ENCODE assay signal across 8 cellular contexts in genomic region chrX:154378799-154379568, GRCh38. TPM values are rescaled to one million over a fixed set of nuclear protein-coding genes. Genes with fewer than 3 reads are reported as not detected.
A peak's percentile ranks its signal among the peaks of the same experiment; 100 is the strongest.
DNase-seq lines count a peak whose midpoint lies in the region; ATAC-seq, FAIRE-seq and TF ChIP-seq lines count a peak whose summit lies in the region.

Gene EMD (plus strand): TSS chrX:154379295. CDS start chrX:154379485, 190 bp downstream.

- H3K9me3 ChIP-seq in BLaER1 (peaks cover 42% of the 10 kb centered on the region), HepG2 (ENCODE audit: low read length) (no peaks in the 10 kb centered on the region)

- peak within 1 kb of the TSS; percentile 96 for H3K9ac ChIP-seq in BLaER1
- peak within 1 kb of the TSS; percentile 94 for H3K9ac ChIP-seq in HepG2 (ENCODE audit: insufficient read depth, low read depth, low read length)

- H3K4me3 ChIP-seq in BLaER1 (peak within 1 kb of the TSS; percentile 90), HepG2 (replicated peaks in 1 of 3; ENCODE audit: insufficient read depth in 1 of 3, low read depth in 2 of 3, low read length in 3 of 3) (peak within 1 kb of the TSS; percentile 72 to 86 (median 76))

- TF ChIP-seq POLR2A in HepG2 (IDR thresholded peaks at IDR 0.05; ENCODE audit: insufficient read depth in 1 of 2, low read depth in 2 of 2, low read length in 2 of 2), result no peak

- no peaks in the 10 kb centered on the region for H3K9me3 Mint-ChIP-seq in dendritic cell treated with granulocyte-macrophage colony-stimulating factor and Interleukin-4, amounts not matched to agents 40 ng/mL and 50 ng/mL, for 4 days

- H3K27ac Mint-ChIP-seq in dendritic cell treated with granulocyte-macrophage colony-stimulating factor and Interleukin-4, amounts not matched to agents 40 ng/mL and 50 ng/mL, for 4 days, result peak within 1 kb of the TSS; percentile 93

- BruUV-seq in HepG2 (replicated peaks; lab: Mats Ljungman, UMichigan), result no TSS peak

- CTCF ChIA-PET in HepG2 (lab: Yijun Ruan, JAX; ENCODE audit: low intra/inter-chr PET ratio, low total read pairs), result no interaction called here

- no peaks in the 10 kb centered on the region for H3K27me3 Mint-ChIP-seq in dendritic cell treated with granulocyte-macrophage colony-stimulating factor and Interleukin-4, amounts not matched to agents 40 ng/mL and 50 ng/mL, for 4 days

- H3K27ac ChIP-seq in BLaER1 (peak within 1 kb of the TSS; percentile 96), HepG2 (ENCODE audit: extremely low read length, insufficient read depth, low read length) (peak within 1 kb of the TSS; percentile 77)

- peaks cover 45% of the 10 kb centered on the region for H3K4me1 Mint-ChIP-seq in dendritic cell treated with granulocyte-macrophage colony-stimulating factor and Interleukin-4, amounts not matched to agents 40 ng/mL and 50 ng/mL, for 4 days (ENCODE audit: low read depth)

- in situ Hi-C loops in HepG2 (cut with HindIII; ENCODE audit: extremely low pct_ligation_motif_present, low pct_unique_long_range_greater_than_20kb), result no loop called here

- WGBS in HepG2 (ENCODE audit: low lambda C conversion rate), result no CpG with 5 or more reads among the region's 103 CpGs

- peak within 1 kb of the TSS; percentile 83 for H3K4me3 Mint-ChIP-seq in dendritic cell treated with granulocyte-macrophage colony-stimulating factor and Interleukin-4, amounts not matched to agents 40 ng/mL and 50 ng/mL, for 4 days

- TF ChIP-seq CTCF in HepG2 (CRISPR knock-in tag; IDR thresholded peaks at IDR 0.05), result no peak

- H3K27me3 ChIP-seq in BLaER1, result peaks cover 15% of the 10 kb centered on the region
- no peaks in the 10 kb centered on the region for H3K27me3 ChIP-seq in HepG2 (ENCODE audit: control insufficient read depth in 1 of 2, insufficient read depth in 2 of 2, low read length in 2 of 2)

- ATAC-seq in GM19351 (IDR thresholded peaks at IDR 0.05; ENCODE audit: unreplicated experiment) (peak; percentile 75), HG03521 (IDR thresholded peaks at IDR 0.05; ENCODE audit: unreplicated experiment) (peak; percentile 75), HepG2 (peak; percentile 88)

- H3K36me3 ChIP-seq in BLaER1, result peaks cover 14% of the 10 kb centered on the region; the same call in 1 of the 2 replicates
- no peaks in the 10 kb centered on the region for H3K36me3 ChIP-seq in HepG2 (replicated peaks in 1 of 2; ENCODE audit: control insufficient read depth in 1 of 2, insufficient read depth in 2 of 2, low read length in 2 of 2)

- TF ChIP-seq EP300 in HepG2 (IDR thresholded peaks at IDR 0.05; ENCODE audit: low read depth in 2 of 2, low read length in 2 of 2) (no peak), HepG2 (CRISPR knock-in tag; IDR thresholded peaks at IDR 0.05; ENCODE audit: borderline replicate concordance) (no peak)

- H2AFZ ChIP-seq in HepG2 (ENCODE audit: low read length), result no peak within 1 kb of the TSS

- intact Hi-C loops in dendritic cell treated with granulocyte-macrophage colony-stimulating factor and Interleukin-4, amounts not matched to agents 40 ng/mL and 50 ng/mL, for 4 days (cut with micrococcal nuclease), result no loop called here
- intact Hi-C loops in HepG2 (cut with micrococcal nuclease; ENCODE audit: unreplicated experiment), result no loop called here

- H3K4me1 ChIP-seq in BLaER1 (peaks cover 35% of the 10 kb centered on the region), HepG2 (ENCODE audit: insufficient read depth, low read length) (peaks cover 33% of the 10 kb centered on the region)

- peak; percentile 96 for DNase-seq in NCI-H748 treated with DMSO at 0.1 percent for 48 hours (lab: John Stamatoyannopoulos, UW)
- DNase-seq in activated CD4-positive, alpha-beta T cell treated with anti-CD3 and anti-CD28 coated beads, Interleukin-2, amount 50 U/mL, for 4 hours, result peak; percentile 92 to 95
- DNase-seq in HepG2 (ENCODE audit: low spot score), result peak; percentile 93
- peak; percentile 94 for DNase-seq in stimulated activated CD4-positive, alpha-beta T cell treated with anti-CD3 and anti-CD28 coated beads, Interleukin-4, amount 100 ng/mL, for 1 hour

- H4K20me1 ChIP-seq in BLaER1, result peaks cover 15% of the 10 kb centered on the region; the same call in 1 of the 2 replicates
- H4K20me1 ChIP-seq in HepG2 (ENCODE audit: insufficient read depth, low read length), result no peaks in the 10 kb centered on the region

- H3K36me3 Mint-ChIP-seq in dendritic cell treated with granulocyte-macrophage colony-stimulating factor and Interleukin-4, amounts not matched to agents 40 ng/mL and 50 ng/mL, for 4 days (ENCODE audit: low read depth), result peaks cover 22% of the 10 kb centered on the region

- no peak for TF ChIP-seq RAD21 in HepG2 (CRISPR knock-in tag; IDR thresholded peaks at IDR 0.05)

- H3K4me2 ChIP-seq in BLaER1 (peak within 1 kb of the TSS; percentile 84), HepG2 (ENCODE audit: low read depth, low read length) (peak within 1 kb of the TSS; percentile 83)

- H3K79me2 ChIP-seq in HepG2 (ENCODE audit: insufficient read depth, low read length), result peaks cover 8% of the 10 kb centered on the region

- FAIRE-seq in HepG2 (lab: Jason Lieb, UNC), result peak; percentile 94

- POLR2A ChIA-PET in HepG2 (lab: Yijun Ruan, JAX), result interaction anchor here (1.0 to 1.3 kb wide), 5 partner anchors 8 to 163 kb away, joined by 3 to 11 read pairs (median 4); partner anchors contain the start of gene RPL10

TF ChIP-seq in HepG2, 621 proteins besides CTCF, POLR2A, EP300 and RAD21 (continues in another document):
- TF ChIP-seq GMEB1 (CRISPR knock-in tag; IDR thresholded peaks at IDR 0.05; ENCODE audit: borderline replicate concordance) (peak; percentile 60; the same call in 1 of the 2 replicates), ARNT2 (CRISPR knock-in tag; IDR thresholded peaks at IDR 0.05; ENCODE audit: low read depth) (0 out of 2 replicates have a peak, but pooled peaks have one; percentile 26), ZBTB2 (CRISPR knock-in tag; IDR thresholded peaks at IDR 0.05; ENCODE audit: low read depth) (peak; percentile 43; the same call in 1 of the 2 replicates), SALL1 (CRISPR knock-in tag; IDR thresholded peaks at IDR 0.05) (peak; percentile 56; the same call in 1 of the 2 replicates), ZSCAN25 (CRISPR knock-in tag; IDR thresholded peaks at IDR 0.05) (no peak), ZFP36 (IDR thresholded peaks at IDR 0.05; ENCODE audit: borderline replicate concordance, low read depth, low read length, partially characterized antibody) (no peak)

RNA-seq across cellular contexts. Expression of gene EMD, which starts in this region (rescaled TPM):
- total RNA-seq in HepG2 (2016; rRNA removed; fragmentation: Illumina TruSeq; extraction: Trizol), result 10.4 and 14.5 TPM in 2 replicates
- 23.2 and 32.8 TPM in 2 replicates for total RNA-seq in HepG2 (2016; cell fraction: cytosol; rRNA removed; fragmentation: Illumina TruSeq; extraction: Trizol; ENCODE audit: low read depth)
- 8.8 and 14.4 TPM in 2 replicates for total RNA-seq in HepG2 (2016; cell fraction: insoluble cytoplasmic fraction; rRNA removed; fragmentation: Illumina TruSeq; extraction: Trizol)
- total RNA-seq in HepG2 (2016; cell fraction: membrane; rRNA removed; fragmentation: Illumina TruSeq; extraction: Trizol), result 27.8 and 36.0 TPM in 2 replicates
- total RNA-seq in HepG2 (2016; cell fraction: nucleus; rRNA removed; fragmentation: Illumina TruSeq; extraction: Trizol), result 9.2 and 9.7 TPM in 2 replicates
- 14.9 and 19.1 TPM in 2 replicates for polyA plus RNA-seq in HepG2 (2011; rRNA removed)
- 16.0 and 18.2 TPM in 2 replicates for polyA plus RNA-seq in HepG2 (2011; cell fraction: cytosol; rRNA removed)
- 49.8 and 50.2 TPM in 2 replicates for polyA plus RNA-seq in HepG2 (2011; cell fraction: nucleus; rRNA removed)
- 17.5 and 18.8 TPM in 2 replicates for polyA plus RNA-seq in HepG2 (2012)
- polyA plus RNA-seq in HepG2 (2016; cell fraction: cytosol; fragmentation: Illumina TruSeq; extraction: Trizol; ENCODE audit: low read depth), result 74.7 and 108 TPM in 2 replicates
- 25.4 and 35.1 TPM in 2 replicates for polyA plus RNA-seq in HepG2 (2016; cell fraction: insoluble cytoplasmic fraction; fragmentation: Illumina TruSeq; extraction: Trizol; ENCODE audit: low read depth)
- polyA plus RNA-seq in HepG2 (2016; cell fraction: membrane; fragmentation: Illumina TruSeq; extraction: Trizol; ENCODE audit: low read depth), result 69.7 and 96.5 TPM in 2 replicates
- 38.7 and 39.0 TPM in 2 replicates for polyA plus RNA-seq in HepG2 (2016; cell fraction: nucleus; fragmentation: Illumina TruSeq; extraction: Trizol; ENCODE audit: insufficient read depth, low read depth)
- 13.3 and 53.4 TPM in 2 replicates for polyA minus RNA-seq in HepG2 (2011; rRNA and poly(A)+ RNA removed; ENCODE audit: low replicate concordance)
- 9.3 and 9.9 TPM in 2 replicates for polyA minus RNA-seq in HepG2 (2011; cell fraction: cytosol; rRNA and poly(A)+ RNA removed)
- polyA minus RNA-seq in HepG2 (2011; cell fraction: nucleus; rRNA and poly(A)+ RNA removed), result 6.2 and 7.2 TPM in 2 replicates

Comparison
In these comparisons a context has a peak if more than half of its experiments do, and no peak if none do; other contexts are left out.
1. Peak in every context shown above with its lines: DNase-seq, ATAC-seq, H3K4me3 ChIP-seq and H3K27ac ChIP-seq.